In genomic region chr3:11572660-11573059, GRCh38 we compare ENCODE assay signal across 7 cellular contexts.
A peak's percentile ranks its signal among the peaks of the same experiment; 100 is the strongest.
DNase-seq lines count a peak whose midpoint lies in the region; ATAC-seq, FAIRE-seq and TF ChIP-seq lines count a peak whose summit lies in the region.
"Not testable (repeated sequence)": the region's sequence is repeated elsewhere in the genome, so short reads cannot be mapped to it uniquely, and the experiment has no call there.

No MANE protein-coding gene starts in this region.

- peaks cover 17 to 66% of the 10 kb centered on the region in 2 experiments for H3K36me3 ChIP-seq in HepG2 (replicated peaks in 1 of 2; ENCODE audit: control insufficient read depth in 1 of 2, insufficient read depth in 2 of 2, low read length in 2 of 2)

- in situ Hi-C loops in HepG2 (cut with HindIII; ENCODE audit: extremely low pct_ligation_motif_present, low pct_unique_long_range_greater_than_20kb), result not testable (repeated sequence)

- not testable (repeated sequence) for TF ChIP-seq RAD21 in HepG2 (CRISPR knock-in tag; IDR thresholded peaks at IDR 0.05)

- 97% methylated on average over 11 of the region's 11 CpGs for WGBS in HepG2 (ENCODE audit: low lambda C conversion rate)

- not testable (repeated sequence) for H3K4me3 Mint-ChIP-seq in CD4-positive, alpha-beta T cell; T-helper 2 cell treated with Interferon-gamma antibody and Interleukin-4, amounts not matched to agents 5 μg/mL and 100 μg/mL, for 36 hours; brain; neural crest cell; stimulated activated effector memory CD8-positive, alpha-beta T cell treated with anti-CD3 and anti-CD28 coated beads, Interleukin-12 subunit alpha, Interleukin-12 subunit beta, amount 100 ng/mL, for 72 hours

- H3K27me3 ChIP-seq in CD4-positive, alpha-beta T cell (ENCODE audit: control insufficient read depth, insufficient read depth, low read length); HepG2 (ENCODE audit: control insufficient read depth in 1 of 2, insufficient read depth in 2 of 2, low read length in 2 of 2): not testable (repeated sequence)

- peaks cover 17% of the 10 kb centered on the region for H3K36me3 Mint-ChIP-seq in CD4-positive, alpha-beta T cell (ENCODE audit: low read depth)
- H3K36me3 Mint-ChIP-seq in T-helper 2 cell treated with Interferon-gamma antibody and Interleukin-4, amounts not matched to agents 5 μg/mL and 100 μg/mL, for 36 hours (ENCODE audit: low read depth); neural crest cell (ENCODE audit: low read depth): not testable (repeated sequence)
- H3K36me3 Mint-ChIP-seq in brain, result peaks cover 56% of the 10 kb centered on the region
- H3K36me3 Mint-ChIP-seq in stimulated activated effector memory CD8-positive, alpha-beta T cell treated with anti-CD3 and anti-CD28 coated beads, Interleukin-12 subunit alpha, Interleukin-12 subunit beta, amount 100 ng/mL, for 72 hours, result peaks cover 35% of the 10 kb centered on the region

- H2AFZ ChIP-seq in HepG2 (ENCODE audit: low read length), result not testable (repeated sequence)

- ATAC-seq in CD4-positive, alpha-beta T cell (ENCODE audit: poor library complexity); HepG2; stimulated activated effector memory CD8-positive, alpha-beta T cell treated with anti-CD3 and anti-CD28 coated beads, Interleukin-12 subunit alpha, Interleukin-12 subunit beta, amount 100 ng/mL, for 72 hours: not testable (repeated sequence)

- not testable (repeated sequence) for TF ChIP-seq CTCF in CD4-positive, alpha-beta T cell (IDR thresholded peaks at IDR 0.05); brain (conservative IDR thresholded peaks at IDR 0.05); HepG2 (CRISPR knock-in tag; IDR thresholded peaks at IDR 0.05); neural crest cell (conservative IDR thresholded peaks at IDR 0.05)

- not testable (repeated sequence) for H3K4me3 ChIP-seq in HepG2 (replicated peaks in 1 of 3; ENCODE audit: insufficient read depth in 1 of 3, low read depth in 2 of 3, low read length in 3 of 3)

- H3K9me3 ChIP-seq in CD4-positive, alpha-beta T cell (ENCODE audit: control insufficient read depth, low read length); HepG2 (ENCODE audit: low read length): not testable (repeated sequence)

- CTCF ChIA-PET in CD4-positive, alpha-beta T cell (lab: Charles Lee); HepG2 (lab: Yijun Ruan, JAX; ENCODE audit: low intra/inter-chr PET ratio, low total read pairs): not testable (repeated sequence)

- peak; percentile 31 for FAIRE-seq in HTR-8/SVneo (lab: Jason Lieb, UNC)
- not testable (repeated sequence) for FAIRE-seq in HepG2 (lab: Jason Lieb, UNC)

- intact Hi-C loops in CD4-positive, alpha-beta T cell (cut with DNase I, micrococcal nuclease); HepG2 (cut with micrococcal nuclease; ENCODE audit: unreplicated experiment): not testable (repeated sequence)

- not testable (repeated sequence) for DNase-seq in CD4-positive, alpha-beta T cell; HTR-8/SVneo (ENCODE audit: insufficient read length, low spot score); T-helper 2 cell treated with Interferon-gamma antibody and Interleukin-4, amounts not matched to agents 5 μg/mL and 100 μg/mL, for 36 hours (ENCODE audit: low spot score); HepG2 (ENCODE audit: low spot score); neural crest cell (ENCODE audit: low read depth, low spot score); stimulated activated effector memory CD8-positive, alpha-beta T cell treated with anti-CD3 and anti-CD28 coated beads, Interleukin-12 subunit alpha, Interleukin-12 subunit beta, amount 100 ng/mL, for 72 hours (ENCODE audit: low spot score in 2 of 2)

- not testable (repeated sequence) for H3K27me3 Mint-ChIP-seq in CD4-positive, alpha-beta T cell; T-helper 2 cell treated with Interferon-gamma antibody and Interleukin-4, amounts not matched to agents 5 μg/mL and 100 μg/mL, for 36 hours (ENCODE audit: low read depth); brain; neural crest cell (ENCODE audit: low read depth)

- peaks cover 68% of the 10 kb centered on the region for H3K79me2 ChIP-seq in HepG2 (ENCODE audit: insufficient read depth, low read length)

- not testable (repeated sequence) for H3K9ac ChIP-seq in HepG2 (ENCODE audit: insufficient read depth, low read depth, low read length)

- BruUV-seq in HepG2 (replicated peaks; lab: Mats Ljungman, UMichigan), result not testable (repeated sequence)

- not testable (repeated sequence) for TF ChIP-seq POLR2A in HepG2 (IDR thresholded peaks at IDR 0.05; ENCODE audit: insufficient read depth in 1 of 2, low read depth in 2 of 2, low read length in 2 of 2)

- H3K27ac Mint-ChIP-seq in CD4-positive, alpha-beta T cell, result peak overlapping the region; percentile 34
- peak overlapping the region; percentile 24 for H3K27ac Mint-ChIP-seq in T-helper 2 cell treated with Interferon-gamma antibody and Interleukin-4, amounts not matched to agents 5 μg/mL and 100 μg/mL, for 36 hours
- H3K27ac Mint-ChIP-seq in brain, result peak overlapping the region in 4 of 5 experiments; percentile 6 to 83 (median 70)
- peak overlapping the region; percentile 94 for H3K27ac Mint-ChIP-seq in neural crest cell (ENCODE audit: unreplicated experiment)
- H3K27ac Mint-ChIP-seq in stimulated activated effector memory CD8-positive, alpha-beta T cell treated with anti-CD3 and anti-CD28 coated beads, Interleukin-12 subunit alpha, Interleukin-12 subunit beta, amount 100 ng/mL, for 72 hours, result peak overlapping the region; percentile 86

- TF ChIP-seq EP300 in HepG2 (IDR thresholded peaks at IDR 0.05; ENCODE audit: low read depth in 2 of 2, low read length in 2 of 2); HepG2 (CRISPR knock-in tag; IDR thresholded peaks at IDR 0.05; ENCODE audit: borderline replicate concordance): not testable (repeated sequence)

- not testable (repeated sequence) for H3K9me3 Mint-ChIP-seq in CD4-positive, alpha-beta T cell; T-helper 2 cell treated with Interferon-gamma antibody and Interleukin-4, amounts not matched to agents 5 μg/mL and 100 μg/mL, for 36 hours; brain; neural crest cell; stimulated activated effector memory CD8-positive, alpha-beta T cell treated with anti-CD3 and anti-CD28 coated beads, Interleukin-12 subunit alpha, Interleukin-12 subunit beta, amount 100 ng/mL, for 72 hours

- not testable (repeated sequence) for H3K4me1 Mint-ChIP-seq in CD4-positive, alpha-beta T cell (ENCODE audit: low read depth); T-helper 2 cell treated with Interferon-gamma antibody and Interleukin-4, amounts not matched to agents 5 μg/mL and 100 μg/mL, for 36 hours (ENCODE audit: low read depth)
- H3K4me1 Mint-ChIP-seq in brain (peaks cover 85% of the 10 kb centered on the region), neural crest cell (peaks cover 35% of the 10 kb centered on the region)
- H3K4me1 Mint-ChIP-seq in stimulated activated effector memory CD8-positive, alpha-beta T cell treated with anti-CD3 and anti-CD28 coated beads, Interleukin-12 subunit alpha, Interleukin-12 subunit beta, amount 100 ng/mL, for 72 hours, result peaks cover 36% of the 10 kb centered on the region

- H3K27ac ChIP-seq in CD4-positive, alpha-beta T cell (ENCODE audit: low read depth, low read length); HepG2 (ENCODE audit: extremely low read length, insufficient read depth, low read length): not testable (repeated sequence)

- not testable (repeated sequence) for H3K4me1 ChIP-seq in HepG2 (ENCODE audit: insufficient read depth, low read length)

- POLR2A ChIA-PET in CD4-positive, alpha-beta T cell (lab: Charles Lee); HepG2 (lab: Yijun Ruan, JAX): not testable (repeated sequence)

- peaks cover 49% of the 10 kb centered on the region; the same call in 1 of the 2 replicates for H4K20me1 ChIP-seq in HepG2 (ENCODE audit: insufficient read depth, low read length)

- not testable (repeated sequence) for H3K4me2 ChIP-seq in HepG2 (ENCODE audit: low read depth, low read length)

TF ChIP-seq in HepG2, 621 proteins besides CTCF, POLR2A, EP300 and RAD21:
- peak; percentile 47 for TF ChIP-seq RBM22 (optimal IDR thresholded peaks at IDR 0.05; ENCODE audit: low read length)

Comparison
In these comparisons a context has a peak if more than half of its experiments do, and no peak if none do; other contexts are left out.
1. H3K27ac Mint-ChIP-seq: peak in every context shown above with its lines; median percentile 94 in neural crest cell; 86 in stimulated activated effector memory CD8-positive, alpha-beta T cell treated with anti-CD3 and anti-CD28 coated beads, Interleukin-12 subunit alpha, Interleukin-12 subunit beta, amount 100 ng/mL, for 72 hours; 70 in brain; 34 in CD4-positive, alpha-beta T cell; 24 in T-helper 2 cell treated with Interferon-gamma antibody and Interleukin-4, amounts not matched to agents 5 μg/mL and 100 μg/mL, for 36 hours.